Comparison of ENCODE assay signal across 8 cellular contexts in the genomic region with DNA sequence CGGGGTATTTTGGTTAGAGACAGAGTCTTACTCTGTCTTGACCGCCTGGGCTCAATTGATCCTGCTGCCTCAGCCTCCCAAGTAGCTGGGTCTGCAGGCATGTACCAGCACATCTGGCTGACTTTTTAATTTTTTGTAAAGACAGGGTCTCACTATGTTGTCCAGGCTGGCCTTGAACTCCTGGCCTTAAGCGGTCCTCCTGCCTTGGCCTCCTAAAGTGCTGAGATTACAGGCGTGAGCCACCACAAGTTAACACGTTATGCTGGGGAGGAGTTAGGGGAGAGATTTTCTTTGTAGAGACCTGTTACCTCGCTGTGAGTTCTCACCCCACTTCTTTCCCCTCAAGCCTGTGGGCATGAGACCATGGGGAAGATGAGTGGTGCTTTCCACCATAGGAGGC. TPM values are rescaled to one million over a fixed set of nuclear protein-coding genes. Genes with fewer than 3 reads are reported as not detected.
DNase-seq lines count a peak whose midpoint lies in the region; ATAC-seq lines count a peak whose summit lies in the region.
"Had no signal": no experiment of that assay in that cellular context is flagged by ENCODE, and none has a peak within 500 bp of the region (broad histone marks: within the 10 kb centered on the region; RNA-seq: fewer than 3 reads in every experiment).

No MANE protein-coding gene starts in this region.

- no peak overlapping the region for H3K4me3 Mint-ChIP-seq in activated CD8-positive, alpha-beta memory T cell treated with anti-CD3 and anti-CD28 coated beads, Interleukin-2, amount 10 ng/mL, durations not matched to agents 7 days and 5 days
- H3K4me3 Mint-ChIP-seq: stimulated activated memory B cell treated with anti-CD40 and anti-IgM and Interleukin-4, amounts not matched to agents 10 μg/mL and 1 μg/mL and 100 μg/mL, for 72 hours had no signal

- H3K4me1 Mint-ChIP-seq in activated CD8-positive, alpha-beta memory T cell treated with anti-CD3 and anti-CD28 coated beads, Interleukin-2, amount 10 ng/mL, durations not matched to agents 7 days and 5 days = peaks cover 57% of the 10 kb centered on the region
- H3K4me1 Mint-ChIP-seq: stimulated activated memory B cell treated with anti-CD40 and anti-IgM and Interleukin-4, amounts not matched to agents 10 μg/mL and 1 μg/mL and 100 μg/mL, for 72 hours had no signal

- peak overlapping the region; percentile 94 for H3K27ac Mint-ChIP-seq in activated CD8-positive, alpha-beta memory T cell treated with anti-CD3 and anti-CD28 coated beads, Interleukin-2, amount 10 ng/mL, durations not matched to agents 7 days and 5 days
- H3K27ac Mint-ChIP-seq: stimulated activated memory B cell treated with anti-CD40 and anti-IgM and Interleukin-4, amounts not matched to agents 10 μg/mL and 1 μg/mL and 100 μg/mL, for 72 hours had no signal

- H3K9me3 Mint-ChIP-seq in activated CD8-positive, alpha-beta memory T cell treated with anti-CD3 and anti-CD28 coated beads, Interleukin-2, amount 10 ng/mL, durations not matched to agents 7 days and 5 days (ENCODE audit: low read depth) = no peaks in the 10 kb centered on the region
- H3K9me3 Mint-ChIP-seq: stimulated activated memory B cell treated with anti-CD40 and anti-IgM and Interleukin-4, amounts not matched to agents 10 μg/mL and 1 μg/mL and 100 μg/mL, for 72 hours had no signal

- DNase-seq in activated CD8-positive, alpha-beta memory T cell treated with anti-CD3 and anti-CD28 coated beads, Interleukin-2, amount 10 ng/mL, durations not matched to agents 7 days and 5 days = no peak
- DNase-seq in activated CD8-positive, alpha-beta memory T cell treated with anti-CD3 and anti-CD28 coated beads, Interleukin-2, amount 50 U/mL, for 48 hours = no peak
- DNase-seq: activated CD4-positive, CD25-positive, alpha-beta regulatory T cell; mesenchymal stem cell; NCI-H2081; ovary had no signal

- H3K36me3 Mint-ChIP-seq in activated CD8-positive, alpha-beta memory T cell treated with anti-CD3 and anti-CD28 coated beads, Interleukin-2, amount 10 ng/mL, durations not matched to agents 7 days and 5 days = peaks cover 13% of the 10 kb centered on the region
- H3K36me3 Mint-ChIP-seq: stimulated activated memory B cell treated with anti-CD40 and anti-IgM and Interleukin-4, amounts not matched to agents 10 μg/mL and 1 μg/mL and 100 μg/mL, for 72 hours had no signal

- no peaks in the 10 kb centered on the region for H3K27me3 Mint-ChIP-seq in activated CD8-positive, alpha-beta memory T cell treated with anti-CD3 and anti-CD28 coated beads, Interleukin-2, amount 10 ng/mL, durations not matched to agents 7 days and 5 days

- ATAC-seq in activated CD8-positive, alpha-beta memory T cell treated with anti-CD3 and anti-CD28 coated beads, Interleukin-2, amount 10 ng/mL, durations not matched to agents 7 days and 5 days = no peak
- ATAC-seq: stimulated activated memory B cell treated with anti-CD40 and anti-IgM and Interleukin-4, amounts not matched to agents 10 μg/mL and 1 μg/mL and 100 μg/mL, for 72 hours had no signal

- CTCF ChIA-PET in activated CD8-positive, alpha-beta memory T cell treated with anti-CD3 and anti-CD28 coated beads, Interleukin-2, amount 10 ng/mL, durations not matched to agents 7 days and 5 days (lab: Charles Lee) = interaction anchor here (0.8 to 4.7 kb wide), 9 partner anchors 11 to 174 kb away, joined by 3 to 34 read pairs (median 6); a partner anchor contains a TSS

RNA-seq across cellular contexts. Expression of a gene that starts 1.8 kb away (rescaled TPM):
- 10 to 100 TPM in 1 of 2 experiments, 1 to 10 TPM in 1; 8.1 to 11.7 TPM for total RNA-seq in activated CD8-positive, alpha-beta memory T cell treated with anti-CD3 and anti-CD28 coated beads, Interleukin-2, amount 10 ng/mL, durations not matched to agents 7 days and 5 days
- total RNA-seq: SK-MEL-5 had no signal

RNA-seq across cellular contexts. Expression of a gene that starts 25.5 kb away (rescaled TPM):
- total RNA-seq in activated CD8-positive, alpha-beta memory T cell treated with anti-CD3 and anti-CD28 coated beads, Interleukin-2, amount 10 ng/mL, durations not matched to agents 7 days and 5 days = 1 to 10 TPM; 2.3 to 4.5 TPM

RNA-seq across cellular contexts. Expression of a gene that starts 42.4 kb away (rescaled TPM):
- 100 to 1,000 TPM; 180 to 196 TPM for total RNA-seq in activated CD8-positive, alpha-beta memory T cell treated with anti-CD3 and anti-CD28 coated beads, Interleukin-2, amount 10 ng/mL, durations not matched to agents 7 days and 5 days

RNA-seq across cellular contexts. Expression of a gene that starts 51.2 kb away (rescaled TPM):
- 10 to 100 TPM; 34.1 to 35.5 TPM for total RNA-seq in activated CD8-positive, alpha-beta memory T cell treated with anti-CD3 and anti-CD28 coated beads, Interleukin-2, amount 10 ng/mL, durations not matched to agents 7 days and 5 days

RNA-seq across cellular contexts. Expression of a gene that starts 52.4 kb away (rescaled TPM):
- 100 to 1,000 TPM; 124 to 131 TPM for total RNA-seq in activated CD8-positive, alpha-beta memory T cell treated with anti-CD3 and anti-CD28 coated beads, Interleukin-2, amount 10 ng/mL, durations not matched to agents 7 days and 5 days
